Comparison of ENCODE assay signal across 16 cellular contexts in the genomic region with DNA sequence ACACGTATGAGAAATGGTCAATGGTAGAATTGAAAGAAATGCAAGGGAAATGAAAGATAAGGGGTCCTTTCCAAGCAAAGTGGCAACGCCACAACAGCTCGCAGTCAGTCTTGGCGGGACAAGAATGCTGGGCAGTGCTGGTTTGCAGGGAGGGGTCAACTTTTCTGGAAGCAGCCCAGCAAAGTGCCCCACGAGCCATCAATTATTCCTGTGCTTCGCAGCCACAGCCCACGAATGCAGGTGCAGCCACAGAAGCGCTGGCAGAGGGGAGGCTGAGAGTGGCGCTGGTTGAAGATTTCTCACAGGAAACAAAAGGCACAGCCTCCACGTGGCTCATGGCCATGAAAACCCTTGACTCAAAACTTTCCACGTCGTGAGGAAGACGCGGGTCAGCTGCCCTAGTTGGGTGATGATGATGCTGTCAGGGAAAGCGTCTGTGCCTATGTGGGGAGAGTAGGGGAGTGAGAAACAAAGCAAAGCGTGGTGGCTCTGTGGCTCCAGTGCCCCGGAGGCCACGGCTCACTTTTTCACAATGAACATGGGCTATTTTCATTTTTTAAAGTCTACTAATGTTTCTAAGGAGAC. TPM values are rescaled to one million over a fixed set of nuclear protein-coding genes. Genes with fewer than 3 reads are reported as not detected.
DNase-seq lines count a peak whose midpoint lies in the region; ATAC-seq, FAIRE-seq and TF ChIP-seq lines count a peak whose summit lies in the region.
"Not testable (repeated sequence)": the region's sequence is repeated elsewhere in the genome, so short reads cannot be mapped to it uniquely, and the experiment has no call there.
"Had no signal": no experiment of that assay in that cellular context is flagged by ENCODE, and none has a peak within 500 bp of the region (broad histone marks: within the 10 kb centered on the region; RNA-seq: fewer than 3 reads in every experiment).

No MANE protein-coding gene starts in this region.

- FAIRE-seq in HepG2 (lab: Jason Lieb, UNC): not testable (repeated sequence)

- not testable (repeated sequence) for H3F3A ChIP-seq in neural progenitor cell (ENCODE audit: low read depth)

- intact Hi-C loops in HepG2 (cut with micrococcal nuclease; ENCODE audit: unreplicated experiment): not testable (repeated sequence)

- POLR2A ChIA-PET in HepG2 (lab: Yijun Ruan, JAX): not testable (repeated sequence)

- not testable (repeated sequence) for H3K9me3 ChIP-seq in endodermal cell (ENCODE audit: control insufficient read depth, low read length); HepG2 (ENCODE audit: low read length); neural progenitor cell (ENCODE audit: low read depth)

- TF ChIP-seq RAD21 in HepG2 (CRISPR knock-in tag; IDR thresholded peaks at IDR 0.05): not testable (repeated sequence)

- not testable (repeated sequence) for TF ChIP-seq CTCF in endodermal cell (conservative IDR thresholded peaks at IDR 0.05); HepG2 (CRISPR knock-in tag; IDR thresholded peaks at IDR 0.05); neural progenitor cell (IDR thresholded peaks at IDR 0.05)

- H3K27ac ChIP-seq in endodermal cell (ENCODE audit: low read depth, low read length); HepG2 (ENCODE audit: extremely low read length, insufficient read depth, low read length); neural progenitor cell: not testable (repeated sequence)

- not testable (repeated sequence) for H3K36me3 ChIP-seq in endodermal cell (ENCODE audit: control insufficient read depth, insufficient read depth, low read length); HepG2 (replicated peaks in 1 of 2; ENCODE audit: control insufficient read depth in 1 of 2, insufficient read depth in 2 of 2, low read length in 2 of 2); neural progenitor cell

- BruUV-seq in HepG2 (replicated peaks; lab: Mats Ljungman, UMichigan): not testable (repeated sequence)

- H2AFZ ChIP-seq in HepG2 (ENCODE audit: low read length); neural progenitor cell (replicated peaks): not testable (repeated sequence)

- peaks cover 11% of the 10 kb centered on the region for H3K27me3 Mint-ChIP-seq in activated T-helper 17 cell treated with anti-CD3 and anti-CD28 coated beads, Interleukin-2, amount 50 U/mL, for 72 hours
- H3K27me3 Mint-ChIP-seq in endodermal cell (ENCODE audit: insufficient read depth): peaks cover 28% of the 10 kb centered on the region
- H3K27me3 Mint-ChIP-seq in neural progenitor cell (ENCODE audit: insufficient read depth, low read depth): not testable (repeated sequence)

- TF ChIP-seq POLR2A in HepG2 (IDR thresholded peaks at IDR 0.05; ENCODE audit: insufficient read depth in 1 of 2, low read depth in 2 of 2, low read length in 2 of 2): not testable (repeated sequence)

- 78 to 80% methylated on average over 1 to 14 of the region's 18 CpGs for WGBS in endodermal cell (ENCODE audit: insufficient coverage in 1 of 2, insufficient read length in 1 of 2), 2 experiments
- WGBS in HepG2 (ENCODE audit: low lambda C conversion rate): 90% methylated on average over 16 of the region's 18 CpGs

- H3K27me3 ChIP-seq in endodermal cell (ENCODE audit: control insufficient read depth, insufficient read depth, low read length, poor library complexity, severe bottlenecking): peaks cover 15% of the 10 kb centered on the region
- not testable (repeated sequence) for H3K27me3 ChIP-seq in HepG2 (ENCODE audit: control insufficient read depth in 1 of 2, insufficient read depth in 2 of 2, low read length in 2 of 2); neural progenitor cell

- not testable (repeated sequence) for H4K20me1 ChIP-seq in HepG2 (ENCODE audit: insufficient read depth, low read length); neural progenitor cell (ENCODE audit: low read depth)

- H3K79me2 ChIP-seq in HepG2 (ENCODE audit: insufficient read depth, low read length); neural progenitor cell (ENCODE audit: low read depth): not testable (repeated sequence)

- H3K4me3 ChIP-seq in endodermal cell (ENCODE audit: low read length); HepG2 (replicated peaks in 1 of 3; ENCODE audit: insufficient read depth in 1 of 3, low read depth in 2 of 3, low read length in 3 of 3); neural progenitor cell: not testable (repeated sequence)

- in situ Hi-C loops in HepG2 (cut with HindIII; ENCODE audit: extremely low pct_ligation_motif_present, low pct_unique_long_range_greater_than_20kb): not testable (repeated sequence)

- H3K27ac Mint-ChIP-seq in activated T-helper 17 cell treated with anti-CD3 and anti-CD28 coated beads, Interleukin-2, amount 50 U/mL, for 72 hours; endodermal cell: not testable (repeated sequence)
- H3K27ac Mint-ChIP-seq in neural progenitor cell: peak overlapping the region; percentile 76

- DNase-seq in endodermal cell (peak; percentile 14), mesenteric fat pad (ENCODE audit: low spot score) (peak; percentile 14), ureter (ENCODE audit: low spot score) (peak; percentile 5)
- DNase-seq in HepG2 (ENCODE audit: low spot score); neural progenitor cell (ENCODE audit: low spot score): not testable (repeated sequence)

- not testable (repeated sequence) for H3K4me1 ChIP-seq in endodermal cell (ENCODE audit: control insufficient read depth, insufficient read depth, low read length); neural progenitor cell
- H3K4me1 ChIP-seq in HepG2 (ENCODE audit: insufficient read depth, low read length): peaks cover 58% of the 10 kb centered on the region

- H3K36me3 Mint-ChIP-seq in activated T-helper 17 cell treated with anti-CD3 and anti-CD28 coated beads, Interleukin-2, amount 50 U/mL, for 72 hours (ENCODE audit: low read depth); endodermal cell (ENCODE audit: low read depth); neural progenitor cell: not testable (repeated sequence)

- CTCF ChIA-PET in HepG2 (lab: Yijun Ruan, JAX; ENCODE audit: low intra/inter-chr PET ratio, low total read pairs): not testable (repeated sequence)

- not testable (repeated sequence) for H3K4me3 Mint-ChIP-seq in activated T-helper 17 cell treated with anti-CD3 and anti-CD28 coated beads, Interleukin-2, amount 50 U/mL, for 72 hours; endodermal cell; neural progenitor cell

- not testable (repeated sequence) for H3K4me2 ChIP-seq in HepG2 (ENCODE audit: low read depth, low read length); neural progenitor cell

- peak; percentile 66 for ATAC-seq in activated T-helper 17 cell treated with anti-CD3 and anti-CD28 coated beads, Interleukin-2, amount 50 U/mL, for 72 hours (replicated peaks)
- ATAC-seq in HepG2: not testable (repeated sequence)

- H3K4me1 Mint-ChIP-seq in activated T-helper 17 cell treated with anti-CD3 and anti-CD28 coated beads, Interleukin-2, amount 50 U/mL, for 72 hours; endodermal cell; neural progenitor cell: not testable (repeated sequence)

- not testable (repeated sequence) for TF ChIP-seq EP300 in HepG2 (IDR thresholded peaks at IDR 0.05; ENCODE audit: low read depth in 2 of 2, low read length in 2 of 2); HepG2 (CRISPR knock-in tag; IDR thresholded peaks at IDR 0.05; ENCODE audit: borderline replicate concordance)

- not testable (repeated sequence) for H3K9me3 Mint-ChIP-seq in activated T-helper 17 cell treated with anti-CD3 and anti-CD28 coated beads, Interleukin-2, amount 50 U/mL, for 72 hours; endodermal cell; neural progenitor cell

- not testable (repeated sequence) for H3K9ac ChIP-seq in endodermal cell (ENCODE audit: extremely low read depth, low read length, poor library complexity, severe bottlenecking); HepG2 (ENCODE audit: insufficient read depth, low read depth, low read length); neural progenitor cell

RNA-seq across cellular contexts. Expression of gene KRTAP5-5, which starts 33.2 kb away (rescaled TPM):
- not detected for total RNA-seq in activated T-helper 17 cell treated with anti-CD3 and anti-CD28 coated beads, Interleukin-2, amount 50 U/mL, for 72 hours
- total RNA-seq in endodermal cell (not detected), HepG2 (2016; rRNA removed; fragmentation: Illumina TruSeq; extraction: Trizol) (not detected in 2 replicates), mesenteric fat pad (not detected), neural progenitor cell (ENCODE audit: low replicate concordance) (not detected in 2 replicates), ureter (not detected)
- polyA plus RNA-seq in endodermal cell (2013, experiment 1 of 2): not detected
- polyA plus RNA-seq in endodermal cell (2013, experiment 2 of 2): not detected
- not detected in 2 replicates for total RNA-seq in HepG2 (2016; cell fraction: cytosol; rRNA removed; fragmentation: Illumina TruSeq; extraction: Trizol; ENCODE audit: low read depth)
- not detected in 2 replicates for total RNA-seq in HepG2 (2016; cell fraction: insoluble cytoplasmic fraction; rRNA removed; fragmentation: Illumina TruSeq; extraction: Trizol)
- total RNA-seq in HepG2 (2016; cell fraction: membrane; rRNA removed; fragmentation: Illumina TruSeq; extraction: Trizol): not detected in 2 replicates
- total RNA-seq in HepG2 (2016; cell fraction: nucleus; rRNA removed; fragmentation: Illumina TruSeq; extraction: Trizol): not detected in 2 replicates
- not detected in 2 replicates for polyA plus RNA-seq in HepG2 (2011; rRNA removed)
- not detected in 2 replicates for polyA plus RNA-seq in HepG2 (2011; cell fraction: cytosol; rRNA removed)
- not detected in 2 replicates for polyA plus RNA-seq in HepG2 (2011; cell fraction: nucleus; rRNA removed)
- polyA plus RNA-seq in HepG2 (2012): not detected in 2 replicates
- polyA plus RNA-seq in HepG2 (2016; cell fraction: cytosol; fragmentation: Illumina TruSeq; extraction: Trizol; ENCODE audit: low read depth): not detected in 2 replicates
- not detected in 2 replicates for polyA plus RNA-seq in HepG2 (2016; cell fraction: insoluble cytoplasmic fraction; fragmentation: Illumina TruSeq; extraction: Trizol; ENCODE audit: low read depth)
- not detected in 2 replicates for polyA plus RNA-seq in HepG2 (2016; cell fraction: membrane; fragmentation: Illumina TruSeq; extraction: Trizol; ENCODE audit: low read depth)
- polyA plus RNA-seq in HepG2 (2016; cell fraction: nucleus; fragmentation: Illumina TruSeq; extraction: Trizol; ENCODE audit: insufficient read depth, low read depth): not detected in 2 replicates
- not detected in 2 replicates for polyA minus RNA-seq in HepG2 (2011; rRNA and poly(A)+ RNA removed; ENCODE audit: low replicate concordance)
- polyA minus RNA-seq in HepG2 (2011; cell fraction: cytosol; rRNA and poly(A)+ RNA removed): not detected in 2 replicates
- polyA minus RNA-seq in HepG2 (2011; cell fraction: nucleus; rRNA and poly(A)+ RNA removed): not detected in 2 replicates
- total RNA-seq: A172; A673; Calu3; CD4-positive, alpha-beta memory T cell; Daoy; G401; GM23338; H4; H9 had no signal
- polyA plus RNA-seq: BJ; CD4-positive, alpha-beta memory T cell; GM23338 had no signal

RNA-seq across cellular contexts. Expression of gene KRTAP5-6, which starts 34.2 kb away (rescaled TPM):
- total RNA-seq in activated T-helper 17 cell treated with anti-CD3 and anti-CD28 coated beads, Interleukin-2, amount 50 U/mL, for 72 hours: not detected
- total RNA-seq in endodermal cell (not detected), HepG2 (2016; rRNA removed; fragmentation: Illumina TruSeq; extraction: Trizol) (not detected in 2 replicates), mesenteric fat pad (not detected), neural progenitor cell (ENCODE audit: low replicate concordance) (not detected in 2 replicates), ureter (not detected)
- not detected for polyA plus RNA-seq in endodermal cell (2013, experiment 1 of 2)
- polyA plus RNA-seq in endodermal cell (2013, experiment 2 of 2): not detected
- not detected in 2 replicates for total RNA-seq in HepG2 (2016; cell fraction: cytosol; rRNA removed; fragmentation: Illumina TruSeq; extraction: Trizol; ENCODE audit: low read depth)
- not detected in 2 replicates for total RNA-seq in HepG2 (2016; cell fraction: insoluble cytoplasmic fraction; rRNA removed; fragmentation: Illumina TruSeq; extraction: Trizol)
- not detected in 2 replicates for total RNA-seq in HepG2 (2016; cell fraction: membrane; rRNA removed; fragmentation: Illumina TruSeq; extraction: Trizol)
- total RNA-seq in HepG2 (2016; cell fraction: nucleus; rRNA removed; fragmentation: Illumina TruSeq; extraction: Trizol): not detected in 2 replicates
- polyA plus RNA-seq in HepG2 (2011; rRNA removed): not detected in 2 replicates
- polyA plus RNA-seq in HepG2 (2011; cell fraction: cytosol; rRNA removed): 0.15 TPM in 1 of 2 replicates, not detected in the other
- 0.35 and 0.43 TPM in 2 replicates for polyA plus RNA-seq in HepG2 (2011; cell fraction: nucleus; rRNA removed)
- not detected in 2 replicates for polyA plus RNA-seq in HepG2 (2012)
- polyA plus RNA-seq in HepG2 (2016; cell fraction: cytosol; fragmentation: Illumina TruSeq; extraction: Trizol; ENCODE audit: low read depth): not detected in 2 replicates
- not detected in 2 replicates for polyA plus RNA-seq in HepG2 (2016; cell fraction: insoluble cytoplasmic fraction; fragmentation: Illumina TruSeq; extraction: Trizol; ENCODE audit: low read depth)
- polyA plus RNA-seq in HepG2 (2016; cell fraction: membrane; fragmentation: Illumina TruSeq; extraction: Trizol; ENCODE audit: low read depth): not detected in 2 replicates
- polyA plus RNA-seq in HepG2 (2016; cell fraction: nucleus; fragmentation: Illumina TruSeq; extraction: Trizol; ENCODE audit: insufficient read depth, low read depth): not detected in 2 replicates
- polyA minus RNA-seq in HepG2 (2011; rRNA and poly(A)+ RNA removed; ENCODE audit: low replicate concordance): not detected in 2 replicates
- not detected in 2 replicates for polyA minus RNA-seq in HepG2 (2011; cell fraction: cytosol; rRNA and poly(A)+ RNA removed)
- not detected in 2 replicates for polyA minus RNA-seq in HepG2 (2011; cell fraction: nucleus; rRNA and poly(A)+ RNA removed)
- total RNA-seq: A172; A673; Calu3; CD4-positive, alpha-beta memory T cell; Daoy; G401; GM23338; H4; H9 had no signal
- polyA plus RNA-seq: BJ; CD4-positive, alpha-beta memory T cell; GM23338 had no signal

RNA-seq across cellular contexts. Expression of gene KRTAP5-4, which starts 40.9 kb away (rescaled TPM):
- not detected for total RNA-seq in activated T-helper 17 cell treated with anti-CD3 and anti-CD28 coated beads, Interleukin-2, amount 50 U/mL, for 72 hours
- not detected for total RNA-seq in endodermal cell
- polyA plus RNA-seq in endodermal cell (2013, experiment 1 of 2): not detected
- not detected for polyA plus RNA-seq in endodermal cell (2013, experiment 2 of 2)
- not detected in 2 replicates for total RNA-seq in HepG2 (2016; rRNA removed; fragmentation: Illumina TruSeq; extraction: Trizol)
- total RNA-seq in HepG2 (2016; cell fraction: cytosol; rRNA removed; fragmentation: Illumina TruSeq; extraction: Trizol; ENCODE audit: low read depth): not detected in 2 replicates
- total RNA-seq in HepG2 (2016; cell fraction: insoluble cytoplasmic fraction; rRNA removed; fragmentation: Illumina TruSeq; extraction: Trizol): not detected in 2 replicates
- total RNA-seq in HepG2 (2016; cell fraction: membrane; rRNA removed; fragmentation: Illumina TruSeq; extraction: Trizol): not detected in 2 replicates
- not detected in 2 replicates for total RNA-seq in HepG2 (2016; cell fraction: nucleus; rRNA removed; fragmentation: Illumina TruSeq; extraction: Trizol)
- not detected in 2 replicates for polyA plus RNA-seq in HepG2 (2011; rRNA removed)
- not detected in 2 replicates for polyA plus RNA-seq in HepG2 (2011; cell fraction: cytosol; rRNA removed)
- 0.16 TPM in 1 of 2 replicates, not detected in the other for polyA plus RNA-seq in HepG2 (2011; cell fraction: nucleus; rRNA removed)
- polyA plus RNA-seq in HepG2 (2012): not detected in 2 replicates
- polyA plus RNA-seq in HepG2 (2016; cell fraction: cytosol; fragmentation: Illumina TruSeq; extraction: Trizol; ENCODE audit: low read depth): not detected in 2 replicates
- polyA plus RNA-seq in HepG2 (2016; cell fraction: insoluble cytoplasmic fraction; fragmentation: Illumina TruSeq; extraction: Trizol; ENCODE audit: low read depth): not detected in 2 replicates
- not detected in 2 replicates for polyA plus RNA-seq in HepG2 (2016; cell fraction: membrane; fragmentation: Illumina TruSeq; extraction: Trizol; ENCODE audit: low read depth)
- polyA plus RNA-seq in HepG2 (2016; cell fraction: nucleus; fragmentation: Illumina TruSeq; extraction: Trizol; ENCODE audit: insufficient read depth, low read depth): not detected in 2 replicates
- polyA minus RNA-seq in HepG2 (2011; rRNA and poly(A)+ RNA removed; ENCODE audit: low replicate concordance): not detected in 2 replicates
- polyA minus RNA-seq in HepG2 (2011; cell fraction: cytosol; rRNA and poly(A)+ RNA removed): not detected in 2 replicates
- polyA minus RNA-seq in HepG2 (2011; cell fraction: nucleus; rRNA and poly(A)+ RNA removed): not detected in 2 replicates
- not detected for total RNA-seq in mesenteric fat pad
- not detected in 2 replicates for total RNA-seq in neural progenitor cell (ENCODE audit: low replicate concordance)
- not detected for total RNA-seq in ureter
- total RNA-seq: A172; A673; Calu3; CD4-positive, alpha-beta memory T cell; Daoy; G401; GM23338; H4; H9 had no signal
- polyA plus RNA-seq: BJ; CD4-positive, alpha-beta memory T cell; GM23338 had no signal

RNA-seq across cellular contexts. Expression of gene KRTAP5-3, which starts 54.5 kb away (rescaled TPM):
- not detected for total RNA-seq in activated T-helper 17 cell treated with anti-CD3 and anti-CD28 coated beads, Interleukin-2, amount 50 U/mL, for 72 hours
- not detected for total RNA-seq in endodermal cell
- polyA plus RNA-seq in endodermal cell (2013, experiment 1 of 2): not detected
- not detected for polyA plus RNA-seq in endodermal cell (2013, experiment 2 of 2)
- total RNA-seq in HepG2 (2016; rRNA removed; fragmentation: Illumina TruSeq; extraction: Trizol): not detected in 2 replicates
- not detected in 2 replicates for total RNA-seq in HepG2 (2016; cell fraction: cytosol; rRNA removed; fragmentation: Illumina TruSeq; extraction: Trizol; ENCODE audit: low read depth)
- total RNA-seq in HepG2 (2016; cell fraction: insoluble cytoplasmic fraction; rRNA removed; fragmentation: Illumina TruSeq; extraction: Trizol): not detected in 2 replicates
- total RNA-seq in HepG2 (2016; cell fraction: membrane; rRNA removed; fragmentation: Illumina TruSeq; extraction: Trizol): not detected in 2 replicates
- total RNA-seq in HepG2 (2016; cell fraction: nucleus; rRNA removed; fragmentation: Illumina TruSeq; extraction: Trizol): not detected in 2 replicates
- not detected in 2 replicates for polyA plus RNA-seq in HepG2 (2011; rRNA removed)
- not detected in 2 replicates for polyA plus RNA-seq in HepG2 (2011; cell fraction: cytosol; rRNA removed)
- polyA plus RNA-seq in HepG2 (2011; cell fraction: nucleus; rRNA removed): not detected in 2 replicates
- polyA plus RNA-seq in HepG2 (2012): not detected in 2 replicates
- not detected in 2 replicates for polyA plus RNA-seq in HepG2 (2016; cell fraction: cytosol; fragmentation: Illumina TruSeq; extraction: Trizol; ENCODE audit: low read depth)
- polyA plus RNA-seq in HepG2 (2016; cell fraction: insoluble cytoplasmic fraction; fragmentation: Illumina TruSeq; extraction: Trizol; ENCODE audit: low read depth): not detected in 2 replicates
- not detected in 2 replicates for polyA plus RNA-seq in HepG2 (2016; cell fraction: membrane; fragmentation: Illumina TruSeq; extraction: Trizol; ENCODE audit: low read depth)
- polyA plus RNA-seq in HepG2 (2016; cell fraction: nucleus; fragmentation: Illumina TruSeq; extraction: Trizol; ENCODE audit: insufficient read depth, low read depth): not detected in 2 replicates
- polyA minus RNA-seq in HepG2 (2011; rRNA and poly(A)+ RNA removed; ENCODE audit: low replicate concordance): not detected in 2 replicates
- polyA minus RNA-seq in HepG2 (2011; cell fraction: cytosol; rRNA and poly(A)+ RNA removed): not detected in 2 replicates
- polyA minus RNA-seq in HepG2 (2011; cell fraction: nucleus; rRNA and poly(A)+ RNA removed): not detected in 2 replicates
- not detected for total RNA-seq in mesenteric fat pad
- not detected in 2 replicates for total RNA-seq in neural progenitor cell (ENCODE audit: low replicate concordance)
- total RNA-seq in ureter: not detected
- total RNA-seq: A172; A673; Calu3; CD4-positive, alpha-beta memory T cell; Daoy; G401; GM23338; H4; H9 had no signal
- polyA plus RNA-seq: BJ; CD4-positive, alpha-beta memory T cell; GM23338 had no signal
